ENCODE assay signal across 1 cellular context in genomic region chr4:1009647-1010521, GRCh38.
A peak's percentile ranks its signal among the peaks of the same experiment; 100 is the strongest.
TF ChIP-seq lines count a peak whose summit lies in the region.

No MANE protein-coding gene starts in this region.

TF ChIP-seq in GM12878, 131 proteins besides CTCF, POLR2A, EP300 and RAD21:
- peak; percentile 33; the same call in 1 of the 2 replicates for TF ChIP-seq TCF12 (IDR thresholded peaks at IDR 0.05; ENCODE audit: low read depth, low read length)
- TF ChIP-seq IKZF1 (conservative IDR thresholded peaks at IDR 0.05): peak; percentile 65
- TF ChIP-seq SP1 (IDR thresholded peaks at IDR 0.05; ENCODE audit: low read depth, low read length): peak; percentile 27
- TF ChIP-seq SMC3 (IDR thresholded peaks at IDR 0.05; ENCODE audit: borderline replicate concordance, low read length): no peak
- peak in 1 of 2 experiments; percentile 70; a peak in 2 of 4 replicates for TF ChIP-seq BHLHE40 (IDR thresholded peaks at IDR 0.05; ENCODE audit: borderline replicate concordance in 1 of 2, low read depth in 2 of 2, low read length in 1 of 2)
- TF ChIP-seq LARP7 (IDR thresholded peaks at IDR 0.05): peak; percentile 66
- TF ChIP-seq GATAD2B (conservative IDR thresholded peaks at IDR 0.05; ENCODE audit: low read depth): peak; percentile 46; the same call in 1 of the 2 replicates
- TF ChIP-seq, protein P1, sequence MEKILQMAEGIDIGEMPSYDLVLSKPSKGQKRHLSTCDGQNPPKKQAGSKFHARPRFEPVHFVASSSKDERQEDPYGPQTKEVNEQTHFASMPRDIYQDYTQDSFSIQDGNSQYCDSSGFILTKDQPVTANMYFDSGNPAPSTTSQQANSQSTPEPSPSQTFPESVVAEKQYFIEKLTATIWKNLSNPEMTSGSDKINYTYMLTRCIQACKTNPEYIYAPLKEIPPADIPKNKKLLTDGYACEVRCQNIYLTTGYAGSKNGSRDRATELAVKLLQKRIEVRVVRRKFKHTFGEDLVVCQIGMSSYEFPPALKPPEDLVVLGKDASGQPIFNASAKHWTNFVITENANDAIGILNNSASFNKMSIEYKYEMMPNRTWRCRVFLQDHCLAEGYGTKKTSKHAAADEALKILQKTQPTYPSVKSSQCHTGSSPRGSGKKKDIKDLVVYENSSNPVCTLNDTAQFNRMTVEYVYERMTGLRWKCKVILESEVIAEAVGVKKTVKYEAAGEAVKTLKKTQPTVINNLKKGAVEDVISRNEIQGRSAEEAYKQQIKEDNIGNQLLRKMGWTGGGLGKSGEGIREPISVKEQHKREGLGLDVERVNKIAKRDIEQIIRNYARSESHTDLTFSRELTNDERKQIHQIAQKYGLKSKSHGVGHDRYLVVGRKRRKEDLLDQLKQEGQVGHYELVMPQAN (conservative IDR thresholded peaks at IDR 0.05): 0 out of 2 replicates have a peak, but pooled peaks have one; percentile 26
- peak; percentile 22; the same call in 1 of the 2 replicates for TF ChIP-seq BACH1 (IDR thresholded peaks at IDR 0.05; ENCODE audit: borderline replicate concordance)
- TF ChIP-seq JUNB (IDR thresholded peaks at IDR 0.05): no peak
- peak in 1 of 2 experiments; percentile 69; a peak in 2 of 3 replicates for TF ChIP-seq EGR1 (IDR thresholded peaks at IDR 0.05; ENCODE audit: borderline replicate concordance in 1 of 2, low read depth in 2 of 2, low read length in 2 of 2)
- TF ChIP-seq KDM1A (IDR thresholded peaks at IDR 0.05; ENCODE audit: borderline replicate concordance): no peak
- TF ChIP-seq BMI1 (IDR thresholded peaks at IDR 0.05; ENCODE audit: borderline replicate concordance): no peak
- TF ChIP-seq DPF2 (IDR thresholded peaks at IDR 0.05): peak; percentile 47; the same call in 1 of the 2 replicates
